Comparison of ENCODE assay signal across 9 cellular contexts in genomic region chr12:64088431-64089349, GRCh38.
DNase-seq lines count a peak whose midpoint lies in the region; ATAC-seq, FAIRE-seq and TF ChIP-seq lines count a peak whose summit lies in the region.
"Had no signal": no experiment of that assay in that cellular context is flagged by ENCODE, and none has a peak within 500 bp of the region (broad histone marks: within the 10 kb centered on the region; RNA-seq: fewer than 3 reads in every experiment).

No MANE protein-coding gene starts in this region.

- H3K9me3 ChIP-seq in Loucy (ENCODE audit: insufficient read depth, low read depth, low read length) (no peaks in the 10 kb centered on the region), small intestine (ENCODE audit: control insufficient read depth, low read depth) (no peaks in the 10 kb centered on the region)

- H2AFZ ChIP-seq in Loucy (ENCODE audit: low read length) = no peak overlapping the region

- H3K4me1 Mint-ChIP-seq in natural killer cell treated with Interleukin-12 subunit alpha and Interleukin-12 subunit beta and Interleukin-15 and Interleukin-18, amount 100 ng/mL, for 72 hours (ENCODE audit: low read depth in 2 of 2) = no peaks in the 10 kb centered on the region

- WGBS in adipose tissue, 3 donors = 25 to 41% (median 30%) methylated on average over 12 of the region's 12 CpGs
- 14 to 44% (median 24%) methylated on average over 12 of the region's 12 CpGs for WGBS in small intestine, 3 donors

- peak; percentile 80 for FAIRE-seq in small intestine (lab: Jason Lieb, UNC)
- FAIRE-seq: colon had no signal

- H3K4me3 ChIP-seq in Loucy (ENCODE audit: low read length, poor library complexity, severe bottlenecking) (no peak overlapping the region), small intestine (ENCODE audit: low read depth in 1 of 2, low read length in 2 of 2) (no peak overlapping the region)

- no peaks in the 10 kb centered on the region for H3K9me3 Mint-ChIP-seq in natural killer cell treated with Interleukin-12 subunit alpha and Interleukin-12 subunit beta and Interleukin-15 and Interleukin-18, amount 100 ng/mL, for 72 hours

- no peaks in the 10 kb centered on the region for H3K36me3 ChIP-seq in Loucy (ENCODE audit: insufficient read depth, low read length)
- no peaks in the 10 kb centered on the region for H3K36me3 ChIP-seq in small intestine (ENCODE audit: control insufficient read depth in 2 of 2, insufficient read depth in 2 of 2, low read length in 2 of 2)

- H4K20me1 ChIP-seq in Loucy (ENCODE audit: insufficient read depth, low read length, poor library complexity, severe bottlenecking) = no peaks in the 10 kb centered on the region

- H3K79me2 ChIP-seq in Loucy (ENCODE audit: insufficient read depth, low read length) = no peaks in the 10 kb centered on the region

- DNase-seq in Ammon's horn (ENCODE audit: low spot score) (peak; percentile 76), hepatic stellate cell (ENCODE audit: low spot score) (peak; percentile 66), small intestine (peak; percentile 96)
- DNase-seq in natural killer cell treated with Interleukin-12 subunit alpha and Interleukin-12 subunit beta and Interleukin-15 and Interleukin-18, amount 100 ng/mL, for 72 hours (ENCODE audit: low spot score) = no peak

- H3K36me3 Mint-ChIP-seq in natural killer cell treated with Interleukin-12 subunit alpha and Interleukin-12 subunit beta and Interleukin-15 and Interleukin-18, amount 100 ng/mL, for 72 hours = no peaks in the 10 kb centered on the region

- no peak overlapping the region for H3K9ac ChIP-seq in Loucy (ENCODE audit: low read depth, low read length, poor library complexity, severe bottlenecking)

- no peak overlapping the region for H3K4me3 Mint-ChIP-seq in natural killer cell treated with Interleukin-12 subunit alpha and Interleukin-12 subunit beta and Interleukin-15 and Interleukin-18, amount 100 ng/mL, for 72 hours

- no peak for TF ChIP-seq CTCF in Loucy (conservative IDR thresholded peaks at IDR 0.05; ENCODE audit: low read length)

- no peaks in the 10 kb centered on the region for H3K27me3 ChIP-seq in Loucy (ENCODE audit: insufficient read depth, low read length, poor library complexity, severe bottlenecking)
- no peaks in the 10 kb centered on the region for H3K27me3 ChIP-seq in small intestine (ENCODE audit: control insufficient read depth in 2 of 2, insufficient read depth in 2 of 2, low read length in 2 of 2)

- peak overlapping the region; percentile 25 for H3K4me2 ChIP-seq in Loucy (ENCODE audit: low read depth, low read length, poor library complexity, severe bottlenecking)

- no peaks in the 10 kb centered on the region for H3K9me2 ChIP-seq in Loucy (replicated peaks; ENCODE audit: low read depth, low read length)

- H3F3A ChIP-seq in Loucy (ENCODE audit: low read depth) = no peaks in the 10 kb centered on the region

- peaks cover 0 to 11% of the 10 kb centered on the region in 2 donors for H3K27me3 Mint-ChIP-seq in natural killer cell treated with Interleukin-12 subunit alpha and Interleukin-12 subunit beta and Interleukin-15 and Interleukin-18, amount 100 ng/mL, for 72 hours

- H3K4me1 ChIP-seq in Loucy (ENCODE audit: insufficient read depth, low read length, poor library complexity, severe bottlenecking) (peaks cover 10% of the 10 kb centered on the region), small intestine (ENCODE audit: control insufficient read depth in 2 of 2, insufficient read depth in 1 of 2, low read depth in 1 of 2, low read length in 1 of 2) (no peaks in the 10 kb centered on the region)

- ATAC-seq in HG02642 (IDR thresholded peaks at IDR 0.05; ENCODE audit: poor library complexity, unreplicated experiment) (no peak), GM18498 (IDR thresholded peaks at IDR 0.05; ENCODE audit: unreplicated experiment) (no peak)
- ATAC-seq in natural killer cell treated with Interleukin-12 subunit alpha and Interleukin-12 subunit beta and Interleukin-15 and Interleukin-18, amount 100 ng/mL, for 72 hours = no peak

- peak overlapping the region; percentile 64 for H3K27ac ChIP-seq in adipose tissue (ENCODE audit: low read depth, low read length)
- peak overlapping the region in 1 of 2 donors; percentile 13 for H3K27ac ChIP-seq in small intestine (ENCODE audit: low read depth in 1 of 2, low read length in 1 of 2)

- no peak overlapping the region for H3K27ac Mint-ChIP-seq in natural killer cell treated with Interleukin-12 subunit alpha and Interleukin-12 subunit beta and Interleukin-15 and Interleukin-18, amount 100 ng/mL, for 72 hours
